13 cellular contexts compared by ENCODE assay signal in genomic region chr9:105318729-105319513, GRCh38.
DNase-seq lines count a peak whose midpoint lies in the region; ATAC-seq and TF ChIP-seq lines count a peak whose summit lies in the region.
"Had no signal": no experiment of that assay in that cellular context is flagged by ENCODE, and none has a peak within 500 bp of the region (broad histone marks: within the 10 kb centered on the region; RNA-seq: fewer than 3 reads in every experiment).

No MANE protein-coding gene starts in this region.

- H3K14ac ChIP-seq in mesenchymal stem cell (ENCODE audit: low read length in 2 of 2), result no peak overlapping the region

- H3K4me3 ChIP-seq in Peyer's patch (peak overlapping the region in 1 of 4 donors; percentile 11), mesenchymal stem cell (ENCODE audit: insufficient read depth in 1 of 2, low read depth in 1 of 2, low read length in 2 of 2) (no peak overlapping the region)

- TF ChIP-seq CTCF in Peyer's patch (IDR thresholded peaks at IDR 0.05), result no peak
- no peak for TF ChIP-seq CTCF in progenitor cell of endocrine pancreas (IDR thresholded peaks at IDR 0.05; ENCODE audit: unreplicated experiment)

- no peak overlapping the region for H2BK5ac ChIP-seq in mesenchymal stem cell (ENCODE audit: low read depth, low read length, poor library complexity, severe bottlenecking)

- no peak for TF ChIP-seq POLR2A in Peyer's patch (IDR thresholded peaks at IDR 0.05)

- H3K4ac ChIP-seq in mesenchymal stem cell (ENCODE audit: low read depth in 1 of 2, low read length in 2 of 2), result no peak overlapping the region

- peak; percentile 64 for ATAC-seq in GM18867 (IDR thresholded peaks at IDR 0.05; ENCODE audit: unreplicated experiment)
- peak; percentile 79 for ATAC-seq in HG02981 (IDR thresholded peaks at IDR 0.05; ENCODE audit: unreplicated experiment)
- ATAC-seq in HG03135 (IDR thresholded peaks at IDR 0.05; ENCODE audit: unreplicated experiment), result no peak
- ATAC-seq: naive thymus-derived CD4-positive, alpha-beta T cell; stimulated activated naive CD8-positive, alpha-beta T cell treated with anti-CD3 and anti-CD28 coated beads, Interleukin-15, Interleukin-2, amounts not matched to agents 100 U/mL and 50 U/mL, for 24 hours had no signal

- no peak overlapping the region for H4K91ac ChIP-seq in mesenchymal stem cell (ENCODE audit: low read length)

- peak in 1 of 3 donors; percentile 58 for DNase-seq in Peyer's patch
- DNase-seq in progenitor cell of endocrine pancreas (ENCODE audit: low spot score, unreplicated experiment), result no peak
- DNase-seq in stimulated activated naive CD4-positive, alpha-beta T cell (lab: John Stamatoyannopoulos, UW), result no peak
- no peak for DNase-seq in amniotic stem cell (lab: John Stamatoyannopoulos, UW)
- no peak for DNase-seq in mesenchymal stem cell
- DNase-seq: activated gamma-delta T cell treated with Interleukin-2 at 50 U/mL for 16 hours; naive thymus-derived CD4-positive, alpha-beta T cell; NCI-H146; stimulated activated naive CD8-positive, alpha-beta T cell treated with anti-CD3 and anti-CD28 coated beads, Interleukin-15, Interleukin-2, amounts not matched to agents 100 U/mL and 50 U/mL, for 24 hours had no signal

- no peak overlapping the region for H2BK12ac ChIP-seq in mesenchymal stem cell (ENCODE audit: low read length in 2 of 2)

- peak overlapping the region; percentile 26 for H3K4me3 Mint-ChIP-seq in progenitor cell of endocrine pancreas (ENCODE audit: low read depth)
- H3K4me3 Mint-ChIP-seq: naive thymus-derived CD4-positive, alpha-beta T cell had no signal

- no peaks in the 10 kb centered on the region for H3K36me3 ChIP-seq in Peyer's patch
- H3K36me3 ChIP-seq in mesenchymal stem cell (ENCODE audit: control insufficient read depth in 1 of 2, insufficient read depth in 2 of 2, low read depth in 1 of 2, low read length in 2 of 2), result peaks cover 0 to 56% of the 10 kb centered on the region in 2 experiments

- H3K27me3 ChIP-seq in Peyer's patch, result no peaks in the 10 kb centered on the region
- H3K27me3 ChIP-seq in mesenchymal stem cell (ENCODE audit: control insufficient read depth in 1 of 2, insufficient read depth in 1 of 2, low read length in 2 of 2), result no peaks in the 10 kb centered on the region

- peak overlapping the region; percentile 79 for H3K27ac Mint-ChIP-seq in progenitor cell of endocrine pancreas
- H3K27ac Mint-ChIP-seq: naive thymus-derived CD4-positive, alpha-beta T cell had no signal

- no peak overlapping the region for H4K8ac ChIP-seq in mesenchymal stem cell (ENCODE audit: low read length)

- H3K4me1 ChIP-seq in Peyer's patch (no peaks in the 10 kb centered on the region), mesenchymal stem cell (ENCODE audit: control insufficient read depth, insufficient read depth, low read depth, low read length) (no peaks in the 10 kb centered on the region)

- no peak overlapping the region for H2AK5ac ChIP-seq in mesenchymal stem cell (ENCODE audit: low read length, severe bottlenecking)

- H3K27me3 Mint-ChIP-seq in progenitor cell of endocrine pancreas, result no peaks in the 10 kb centered on the region
- H3K27me3 Mint-ChIP-seq: naive thymus-derived CD4-positive, alpha-beta T cell had no signal

- no peak overlapping the region for H3K4me2 ChIP-seq in mesenchymal stem cell (ENCODE audit: low read length, poor library complexity, severe bottlenecking)

- H3K9me3 ChIP-seq in Peyer's patch (no peaks in the 10 kb centered on the region), mesenchymal stem cell (ENCODE audit: control insufficient read depth, low read length) (no peaks in the 10 kb centered on the region)

- H2BK15ac ChIP-seq in mesenchymal stem cell (ENCODE audit: low read depth, poor library complexity, severe bottlenecking), result no peak overlapping the region

- H2AFZ ChIP-seq in mesenchymal stem cell (ENCODE audit: low read depth, low read length), result no peak overlapping the region

- H2BK120ac ChIP-seq in mesenchymal stem cell (ENCODE audit: low read depth, low read length), result no peak overlapping the region

- over 99% methylated on average over 7 of the region's 7 CpGs for WGBS in mesenchymal stem cell

- no peak overlapping the region for H3K18ac ChIP-seq in mesenchymal stem cell (ENCODE audit: low read depth in 1 of 2, low read length in 2 of 2)

- no peak overlapping the region for H3K23ac ChIP-seq in mesenchymal stem cell (ENCODE audit: low read length in 2 of 2)

- peak overlapping the region in 3 of 4 donors; percentile 46 to 88 (median 67) for H3K27ac ChIP-seq in Peyer's patch
- no peak overlapping the region for H3K27ac ChIP-seq in mesenchymal stem cell (ENCODE audit: low read length, poor library complexity, severe bottlenecking)
- H3K27ac ChIP-seq: HL-60 had no signal

- no peaks in the 10 kb centered on the region for H3K79me1 ChIP-seq in mesenchymal stem cell (replicated peaks; ENCODE audit: low read length, poor library complexity, severe bottlenecking)

- peaks cover 26% of the 10 kb centered on the region for H3K4me1 Mint-ChIP-seq in progenitor cell of endocrine pancreas (ENCODE audit: low read depth)
- H3K4me1 Mint-ChIP-seq: naive thymus-derived CD4-positive, alpha-beta T cell had no signal

- no peak overlapping the region for H3K9ac ChIP-seq in mesenchymal stem cell (ENCODE audit: low read length)

- H3K36me3 Mint-ChIP-seq in progenitor cell of endocrine pancreas (ENCODE audit: insufficient read depth), result peaks cover 19% of the 10 kb centered on the region

- H3K9me3 Mint-ChIP-seq in progenitor cell of endocrine pancreas (ENCODE audit: low read depth), result peaks cover 4% of the 10 kb centered on the region
- H3K9me3 Mint-ChIP-seq: naive thymus-derived CD4-positive, alpha-beta T cell had no signal
